In genomic region chr15:66673410-66674322, GRCh38 we compare ENCODE assay signal across 1 cellular context.
TF ChIP-seq lines count a peak whose summit lies in the region.

No MANE protein-coding gene starts in this region.

TF ChIP-seq in GM23338, 12 proteins besides CTCF, POLR2A, EP300 and RAD21:
- no peak for TF ChIP-seq ZNF462 (CRISPR knock-in tag; IDR thresholded peaks at IDR 0.05)
- peak; percentile 60 for TF ChIP-seq POLR2AphosphoS5 (IDR thresholded peaks at IDR 0.05; ENCODE audit: low read depth)
- TF ChIP-seq, protein P1, sequence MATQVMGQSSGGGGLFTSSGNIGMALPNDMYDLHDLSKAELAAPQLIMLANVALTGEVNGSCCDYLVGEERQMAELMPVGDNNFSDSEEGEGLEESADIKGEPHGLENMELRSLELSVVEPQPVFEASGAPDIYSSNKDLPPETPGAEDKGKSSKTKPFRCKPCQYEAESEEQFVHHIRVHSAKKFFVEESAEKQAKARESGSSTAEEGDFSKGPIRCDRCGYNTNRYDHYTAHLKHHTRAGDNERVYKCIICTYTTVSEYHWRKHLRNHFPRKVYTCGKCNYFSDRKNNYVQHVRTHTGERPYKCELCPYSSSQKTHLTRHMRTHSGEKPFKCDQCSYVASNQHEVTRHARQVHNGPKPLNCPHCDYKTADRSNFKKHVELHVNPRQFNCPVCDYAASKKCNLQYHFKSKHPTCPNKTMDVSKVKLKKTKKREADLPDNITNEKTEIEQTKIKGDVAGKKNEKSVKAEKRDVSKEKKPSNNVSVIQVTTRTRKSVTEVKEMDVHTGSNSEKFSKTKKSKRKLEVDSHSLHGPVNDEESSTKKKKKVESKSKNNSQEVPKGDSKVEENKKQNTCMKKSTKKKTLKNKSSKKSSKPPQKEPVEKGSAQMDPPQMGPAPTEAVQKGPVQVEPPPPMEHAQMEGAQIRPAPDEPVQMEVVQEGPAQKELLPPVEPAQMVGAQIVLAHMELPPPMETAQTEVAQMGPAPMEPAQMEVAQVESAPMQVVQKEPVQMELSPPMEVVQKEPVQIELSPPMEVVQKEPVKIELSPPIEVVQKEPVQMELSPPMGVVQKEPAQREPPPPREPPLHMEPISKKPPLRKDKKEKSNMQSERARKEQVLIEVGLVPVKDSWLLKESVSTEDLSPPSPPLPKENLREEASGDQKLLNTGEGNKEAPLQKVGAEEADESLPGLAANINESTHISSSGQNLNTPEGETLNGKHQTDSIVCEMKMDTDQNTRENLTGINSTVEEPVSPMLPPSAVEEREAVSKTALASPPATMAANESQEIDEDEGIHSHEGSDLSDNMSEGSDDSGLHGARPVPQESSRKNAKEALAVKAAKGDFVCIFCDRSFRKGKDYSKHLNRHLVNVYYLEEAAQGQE (IDR thresholded peaks at IDR 0.05; ENCODE audit: unreplicated experiment) = no peak
- TF ChIP-seq ZNF114 (CRISPR knock-in tag; IDR thresholded peaks at IDR 0.05) = no peak
